10 cellular contexts compared by ENCODE assay signal in the genomic region with DNA sequence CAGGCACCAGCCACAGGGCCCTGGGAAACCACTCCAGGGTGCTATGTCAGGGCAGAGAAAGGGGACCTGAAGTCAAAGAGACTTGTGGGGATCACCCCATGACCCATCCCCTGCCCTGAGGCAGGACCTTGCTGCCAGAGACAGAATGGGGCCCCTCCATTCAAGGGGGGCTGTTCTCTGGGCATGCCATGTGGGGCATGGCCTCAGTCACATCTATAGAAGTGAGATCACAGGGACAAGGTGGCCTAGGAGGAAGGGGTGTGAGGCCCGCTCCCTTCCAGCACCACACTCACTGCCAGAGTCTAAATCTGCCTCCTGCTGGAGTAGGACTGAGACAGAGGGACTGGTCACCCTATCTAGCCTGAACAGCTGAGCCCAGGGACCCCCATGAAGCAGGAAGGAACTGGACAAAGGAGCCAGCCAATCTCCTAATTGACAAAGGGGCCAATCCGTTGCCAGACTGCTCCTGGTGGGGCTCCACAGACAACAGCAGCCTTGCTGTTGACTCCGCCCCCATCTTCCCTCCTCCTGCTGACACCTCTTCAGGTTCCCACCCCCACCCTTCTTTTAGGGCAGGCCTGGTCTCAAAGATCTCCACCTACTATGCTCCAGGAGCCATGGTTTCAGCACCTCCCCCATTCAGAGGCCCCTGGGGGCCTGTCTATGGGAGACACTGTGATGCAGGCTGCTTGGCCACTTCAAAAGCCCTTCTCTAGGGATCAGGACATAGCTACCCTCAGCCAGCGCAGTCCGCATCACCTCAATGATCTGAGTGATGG. TPM values are rescaled to one million over a fixed set of nuclear protein-coding genes. Genes with fewer than 3 reads are reported as not detected.
DNase-seq lines count a peak whose midpoint lies in the region; ATAC-seq and TF ChIP-seq lines count a peak whose summit lies in the region.
"Had no signal": no experiment of that assay in that cellular context is flagged by ENCODE, and none has a peak within 500 bp of the region (broad histone marks: within the 10 kb centered on the region; RNA-seq: fewer than 3 reads in every experiment).

No MANE protein-coding gene starts in this region.

- no peak overlapping the region for H3K9ac ChIP-seq in trophoblast cell (ENCODE audit: low read length)

- ATAC-seq in T-helper 17 cell: peak; percentile 27
- ATAC-seq in GM18519 (IDR thresholded peaks at IDR 0.05; ENCODE audit: low FRiP score, unreplicated experiment): no peak

- H3K4me3 ChIP-seq in fibroblast of the aortic adventitia (ENCODE audit: low read depth, low read length) (no peak overlapping the region), trophoblast cell (ENCODE audit: low read depth, low read length) (no peak overlapping the region)

- peaks cover 7% of the 10 kb centered on the region for H3K4me1 Mint-ChIP-seq in T-helper 17 cell

- H3K4me3 Mint-ChIP-seq in T-helper 17 cell: no peak overlapping the region
- H3K4me3 Mint-ChIP-seq: activated T-helper 1 cell treated with anti-CD3 and anti-CD28 coated beads, Interleukin-12 subunit alpha, Interleukin-12 subunit beta, Interleukin-2, Interleukin-4 antibody, amounts not matched to agents 30 ng/mL and 10 ng/mL and 1 ng/mL, durations not matched to agents 14 hours and 24 hours and 36 hours had no signal

- no peak overlapping the region for H3K14ac ChIP-seq in trophoblast cell (ENCODE audit: low read length)

- H4K12ac ChIP-seq in trophoblast cell (ENCODE audit: low read depth, low read length): no peak overlapping the region

- no peaks in the 10 kb centered on the region for H3K27me3 ChIP-seq in trophoblast cell (ENCODE audit: insufficient read depth, low read length)

- no peak overlapping the region for H3K4ac ChIP-seq in trophoblast cell (ENCODE audit: low read depth, low read length)

- H3K79me2 ChIP-seq in trophoblast cell (ENCODE audit: control insufficient read depth, insufficient read depth, low read length, poor library complexity): no peaks in the 10 kb centered on the region

- no peak overlapping the region for H4K8ac ChIP-seq in trophoblast cell (ENCODE audit: low read depth, low read length)

- no peak overlapping the region for H4K91ac ChIP-seq in trophoblast cell (ENCODE audit: low read depth, low read length)

- no peak overlapping the region for H3K23ac ChIP-seq in trophoblast cell (ENCODE audit: low read length)

- H3K27me3 Mint-ChIP-seq in T-helper 17 cell: no peaks in the 10 kb centered on the region

- DNase-seq in GM04504 (ENCODE audit: low read depth): peak; percentile 60
- DNase-seq in T-helper 17 cell: no peak
- DNase-seq in fibroblast of the aortic adventitia (ENCODE audit: low read depth): no peak
- peak; percentile 68 to 76 for DNase-seq in trophoblast cell
- no peak for DNase-seq in stimulated activated CD4-positive, alpha-beta T cell treated with anti-CD3 and anti-CD28 coated beads, Interleukin-4, amount 100 ng/mL, for 1 hour
- no peak for DNase-seq in NCI-H1694 treated with DMSO at 0.1 percent for 48 hours (lab: John Stamatoyannopoulos, UW)
- DNase-seq in NCI-H1436 treated with DMSO at 0.1 percent for 48 hours (lab: John Stamatoyannopoulos, UW): no peak
- DNase-seq: NCI-H1048 had no signal

- H3K18ac ChIP-seq in trophoblast cell (ENCODE audit: low read length): no peak overlapping the region

- no CpG with 5 or more reads among the region's 5 CpGs for WGBS in trophoblast cell (ENCODE audit: extremely low coverage, insufficient coverage, insufficient read length)

- H2AFZ ChIP-seq in trophoblast cell (ENCODE audit: insufficient read depth, low read length, poor library complexity): no peak overlapping the region

- no peak overlapping the region for H2BK12ac ChIP-seq in trophoblast cell (ENCODE audit: low read length)

- H2BK120ac ChIP-seq in trophoblast cell (ENCODE audit: insufficient read depth, low read length, poor library complexity): no peak overlapping the region

- peak; percentile 0 for TF ChIP-seq CTCF in fibroblast of the aortic adventitia (IDR thresholded peaks at IDR 0.05; ENCODE audit: insufficient read depth, low read length)

- H3K27ac Mint-ChIP-seq in T-helper 17 cell: peak overlapping the region; percentile 84

- H3K27ac ChIP-seq in trophoblast cell (ENCODE audit: low read depth, low read length): no peak overlapping the region

- H2BK5ac ChIP-seq in trophoblast cell (ENCODE audit: low read depth, low read length, poor library complexity): no peak overlapping the region

- peaks cover 7 to 17% of the 10 kb centered on the region in 2 experiments for H3K4me1 ChIP-seq in trophoblast cell (ENCODE audit: control insufficient read depth in 1 of 2, insufficient read depth in 2 of 2, low read length in 2 of 2)

- H2AK5ac ChIP-seq in trophoblast cell (ENCODE audit: low read length): no peak overlapping the region

- peaks cover 14 to 23% of the 10 kb centered on the region in 2 experiments for H3K36me3 ChIP-seq in trophoblast cell (ENCODE audit: control insufficient read depth in 1 of 2, insufficient read depth in 2 of 2, low read length in 2 of 2)

- H3K9me3 ChIP-seq in T-helper 17 cell (ENCODE audit: control insufficient read depth, low read length, poor library complexity, severe bottlenecking) (no peaks in the 10 kb centered on the region), trophoblast cell (ENCODE audit: insufficient read depth, low read depth, low read length) (peaks cover 4% of the 10 kb centered on the region)

- peaks cover 4% of the 10 kb centered on the region for H3K36me3 Mint-ChIP-seq in T-helper 17 cell (ENCODE audit: low read depth)

- peaks cover 7% of the 10 kb centered on the region for H3K79me1 ChIP-seq in trophoblast cell (ENCODE audit: low read length)

- H3K4me2 ChIP-seq in trophoblast cell (ENCODE audit: low read length): no peak overlapping the region

RNA-seq across cellular contexts. Expression of a gene that starts 26.0 kb away (rescaled TPM):
- total RNA-seq in T-helper 17 cell: 100 to 1,000 TPM; 554 to 555 TPM
- total RNA-seq in fibroblast of the aortic adventitia (ENCODE audit: low replicate concordance): 527 and 883 TPM in 2 replicates
- polyA plus RNA-seq in trophoblast cell (2013): 11.1 and 12.7 TPM in 2 replicates

RNA-seq across cellular contexts. Expression of a gene that starts 50.2 kb away (rescaled TPM):
- total RNA-seq in T-helper 17 cell: over 10,000 TPM; 25,853 to 29,025 TPM
- total RNA-seq in fibroblast of the aortic adventitia (ENCODE audit: low replicate concordance): 10,787 and 27,374 TPM in 2 replicates
- 597 and 615 TPM in 2 replicates for polyA plus RNA-seq in trophoblast cell (2013)

Comparison
In these comparisons a context has a peak if more than half of its experiments do, and no peak if none do; other contexts are left out.
1. DNase-seq: peak in GM04504 (single experiment) and trophoblast cell (2 of 2); none in T-helper 17 cell (0 of 3), fibroblast of the aortic adventitia (single experiment), stimulated activated CD4-positive, alpha-beta T cell treated with anti-CD3 and anti-CD28 coated beads, Interleukin-4, amount 100 ng/mL, for 1 hour (single experiment), NCI-H1694 treated with DMSO at 0.1 percent for 48 hours (single experiment) and NCI-H1436 treated with DMSO at 0.1 percent for 48 hours (single experiment).